10 cellular contexts compared by ENCODE assay signal in genomic region chr2:85310330-85310729, GRCh38. TPM values are rescaled to one million over a fixed set of nuclear protein-coding genes. Genes with fewer than 3 reads are reported as not detected.
A peak's percentile ranks its signal among the peaks of the same experiment; 100 is the strongest.
DNase-seq lines count a peak whose midpoint lies in the region; ATAC-seq and FAIRE-seq lines count a peak whose summit lies in the region.
"Had no signal": no experiment of that assay in that cellular context is flagged by ENCODE, and none has a peak within 500 bp of the region (broad histone marks: within the 10 kb centered on the region; RNA-seq: fewer than 3 reads in every experiment).

No MANE protein-coding gene starts in this region.

- H3K36me3 Mint-ChIP-seq in activated CD8-positive, alpha-beta memory T cell treated with anti-CD3 and anti-CD28 coated beads, Interleukin-2, amount 10 ng/mL, durations not matched to agents 7 days and 5 days = peaks cover 13% of the 10 kb centered on the region
- H3K36me3 Mint-ChIP-seq in activated naive CD8-positive, alpha-beta T cell treated with anti-CD3 and anti-CD28 coated beads, Interleukin-2, amount 10 ng/mL, durations not matched to agents 7 days and 5 days = peaks cover 7% of the 10 kb centered on the region
- H3K36me3 Mint-ChIP-seq in stimulated activated memory B cell treated with anti-CD40 and anti-IgM and Interleukin-4, amounts not matched to agents 10 μg/mL and 1 μg/mL and 100 μg/mL, for 72 hours = peaks cover 17% of the 10 kb centered on the region

- H3K27ac Mint-ChIP-seq in activated CD8-positive, alpha-beta memory T cell treated with anti-CD3 and anti-CD28 coated beads, Interleukin-2, amount 10 ng/mL, durations not matched to agents 7 days and 5 days = peak overlapping the region; percentile 16
- H3K27ac Mint-ChIP-seq in activated naive CD8-positive, alpha-beta T cell treated with anti-CD3 and anti-CD28 coated beads, Interleukin-2, amount 10 ng/mL, durations not matched to agents 7 days and 5 days = peak overlapping the region; percentile 59
- peak overlapping the region; percentile 80 for H3K27ac Mint-ChIP-seq in stimulated activated memory B cell treated with anti-CD40 and anti-IgM and Interleukin-4, amounts not matched to agents 10 μg/mL and 1 μg/mL and 100 μg/mL, for 72 hours

- FAIRE-seq in RCC 7860 (lab: Jason Lieb, UNC) = no peak

- H3K4me1 Mint-ChIP-seq in activated CD8-positive, alpha-beta memory T cell treated with anti-CD3 and anti-CD28 coated beads, Interleukin-2, amount 10 ng/mL, durations not matched to agents 7 days and 5 days = peaks cover 21% of the 10 kb centered on the region
- peaks cover 24% of the 10 kb centered on the region for H3K4me1 Mint-ChIP-seq in activated naive CD8-positive, alpha-beta T cell treated with anti-CD3 and anti-CD28 coated beads, Interleukin-2, amount 10 ng/mL, durations not matched to agents 7 days and 5 days
- peaks cover 28% of the 10 kb centered on the region for H3K4me1 Mint-ChIP-seq in stimulated activated memory B cell treated with anti-CD40 and anti-IgM and Interleukin-4, amounts not matched to agents 10 μg/mL and 1 μg/mL and 100 μg/mL, for 72 hours

- peaks cover 2% of the 10 kb centered on the region for H3K27me3 Mint-ChIP-seq in activated CD8-positive, alpha-beta memory T cell treated with anti-CD3 and anti-CD28 coated beads, Interleukin-2, amount 10 ng/mL, durations not matched to agents 7 days and 5 days
- H3K27me3 Mint-ChIP-seq in activated naive CD8-positive, alpha-beta T cell treated with anti-CD3 and anti-CD28 coated beads, Interleukin-2, amount 10 ng/mL, durations not matched to agents 7 days and 5 days = no peaks in the 10 kb centered on the region
- H3K27me3 Mint-ChIP-seq in stimulated activated memory B cell treated with anti-CD40 and anti-IgM and Interleukin-4, amounts not matched to agents 10 μg/mL and 1 μg/mL and 100 μg/mL, for 72 hours = peaks cover 5% of the 10 kb centered on the region

- CTCF ChIA-PET in activated CD8-positive, alpha-beta memory T cell treated with anti-CD3 and anti-CD28 coated beads, Interleukin-2, amount 10 ng/mL, durations not matched to agents 7 days and 5 days (lab: Charles Lee) = interaction anchor here (1.2 to 2.9 kb wide), 2 partner anchors 10 kb away, joined by 6 to 29 read pairs; no protein-coding TSS in a partner anchor

- H3K4me3 Mint-ChIP-seq in activated CD8-positive, alpha-beta memory T cell treated with anti-CD3 and anti-CD28 coated beads, Interleukin-2, amount 10 ng/mL, durations not matched to agents 7 days and 5 days = no peak overlapping the region
- H3K4me3 Mint-ChIP-seq in activated naive CD8-positive, alpha-beta T cell treated with anti-CD3 and anti-CD28 coated beads, Interleukin-2, amount 10 ng/mL, durations not matched to agents 7 days and 5 days = peak overlapping the region; percentile 75
- H3K4me3 Mint-ChIP-seq in stimulated activated memory B cell treated with anti-CD40 and anti-IgM and Interleukin-4, amounts not matched to agents 10 μg/mL and 1 μg/mL and 100 μg/mL, for 72 hours = peak overlapping the region; percentile 49

- POLR2A ChIA-PET in activated naive CD8-positive, alpha-beta T cell treated with anti-CD3 and anti-CD28 coated beads, Interleukin-2, amount 10 ng/mL, durations not matched to agents 7 days and 5 days (lab: Charles Lee) = interaction anchor here (0.6 to 2.9 kb wide), 7 partner anchors 9 to 339 kb away, joined by 3 to 16 read pairs (median 5); partner anchors contain the start of genes ELMOD3, RETSAT and TGOLN2

- no peak for ATAC-seq in activated CD8-positive, alpha-beta memory T cell treated with anti-CD3 and anti-CD28 coated beads, Interleukin-2, amount 10 ng/mL, durations not matched to agents 7 days and 5 days
- ATAC-seq in HG02763 (IDR thresholded peaks at IDR 0.05; ENCODE audit: unreplicated experiment) (peak; percentile 81), GM21526 (IDR thresholded peaks at IDR 0.05; ENCODE audit: low FRiP score, unreplicated experiment) (no peak)
- ATAC-seq in activated naive CD8-positive, alpha-beta T cell treated with anti-CD3 and anti-CD28 coated beads, Interleukin-2, amount 10 ng/mL, durations not matched to agents 7 days and 5 days (ENCODE audit: low read depth) = no peak
- ATAC-seq in stimulated activated memory B cell treated with anti-CD40 and anti-IgM and Interleukin-4, amounts not matched to agents 10 μg/mL and 1 μg/mL and 100 μg/mL, for 72 hours = no peak

- no peak for DNase-seq in activated CD8-positive, alpha-beta memory T cell treated with anti-CD3 and anti-CD28 coated beads, Interleukin-2, amount 10 ng/mL, durations not matched to agents 7 days and 5 days
- DNase-seq in activated CD8-positive, alpha-beta memory T cell treated with anti-CD3 and anti-CD28 coated beads, Interleukin-2, amount 50 U/mL, for 4 hours = no peak
- DNase-seq in activated naive CD8-positive, alpha-beta T cell treated with anti-CD3 and anti-CD28 coated beads, Interleukin-2, amount 10 ng/mL, durations not matched to agents 7 days and 5 days = no peak
- DNase-seq in RKO (ENCODE audit: low spot score) = no peak
- no peak for DNase-seq in RCC 7860 (ENCODE audit: low spot score)
- DNase-seq: foreskin melanocyte, WERI-Rb-1 had no signal

- H3K9me3 Mint-ChIP-seq in activated CD8-positive, alpha-beta memory T cell treated with anti-CD3 and anti-CD28 coated beads, Interleukin-2, amount 10 ng/mL, durations not matched to agents 7 days and 5 days (ENCODE audit: low read depth) = no peaks in the 10 kb centered on the region
- H3K9me3 Mint-ChIP-seq in activated naive CD8-positive, alpha-beta T cell treated with anti-CD3 and anti-CD28 coated beads, Interleukin-2, amount 10 ng/mL, durations not matched to agents 7 days and 5 days = no peaks in the 10 kb centered on the region
- H3K9me3 Mint-ChIP-seq in stimulated activated memory B cell treated with anti-CD40 and anti-IgM and Interleukin-4, amounts not matched to agents 10 μg/mL and 1 μg/mL and 100 μg/mL, for 72 hours = no peaks in the 10 kb centered on the region

RNA-seq across cellular contexts. Expression of gene TGOLN2, which starts 17.5 kb away (rescaled TPM):
- total RNA-seq in activated CD8-positive, alpha-beta memory T cell treated with anti-CD3 and anti-CD28 coated beads, Interleukin-2, amount 10 ng/mL, durations not matched to agents 7 days and 5 days = 100 to 1,000 TPM; 109 to 116 TPM
- 100 to 1,000 TPM; 144 to 148 TPM for total RNA-seq in activated naive CD8-positive, alpha-beta T cell treated with anti-CD3 and anti-CD28 coated beads, Interleukin-2, amount 10 ng/mL, durations not matched to agents 7 days and 5 days

RNA-seq across cellular contexts. Expression of gene RETSAT, which starts 44.0 kb away (rescaled TPM):
- 10 to 100 TPM; 28.2 to 35.5 TPM for total RNA-seq in activated CD8-positive, alpha-beta memory T cell treated with anti-CD3 and anti-CD28 coated beads, Interleukin-2, amount 10 ng/mL, durations not matched to agents 7 days and 5 days
- 10 to 100 TPM; 28.8 to 29.7 TPM for total RNA-seq in activated naive CD8-positive, alpha-beta T cell treated with anti-CD3 and anti-CD28 coated beads, Interleukin-2, amount 10 ng/mL, durations not matched to agents 7 days and 5 days

RNA-seq across cellular contexts. Expression of gene ELMOD3, which starts 44.2 kb away (rescaled TPM):
- total RNA-seq in activated CD8-positive, alpha-beta memory T cell treated with anti-CD3 and anti-CD28 coated beads, Interleukin-2, amount 10 ng/mL, durations not matched to agents 7 days and 5 days = 10 to 100 TPM; 21.7 to 27.7 TPM
- total RNA-seq in activated naive CD8-positive, alpha-beta T cell treated with anti-CD3 and anti-CD28 coated beads, Interleukin-2, amount 10 ng/mL, durations not matched to agents 7 days and 5 days = 10 to 100 TPM; 23.1 to 26.4 TPM

Comparison
In these comparisons a context has a peak if more than half of its experiments do, and no peak if none do; other contexts are left out.
1. H3K27ac Mint-ChIP-seq: peak in every context shown above with its lines; median percentile 80 in stimulated activated memory B cell treated with anti-CD40 and anti-IgM and Interleukin-4, amounts not matched to agents 10 μg/mL and 1 μg/mL and 100 μg/mL, for 72 hours; 59 in activated naive CD8-positive, alpha-beta T cell treated with anti-CD3 and anti-CD28 coated beads, Interleukin-2, amount 10 ng/mL, durations not matched to agents 7 days and 5 days; 16 in activated CD8-positive, alpha-beta memory T cell treated with anti-CD3 and anti-CD28 coated beads, Interleukin-2, amount 10 ng/mL, durations not matched to agents 7 days and 5 days.